ENCODE assay signal across 8 cellular contexts in genomic region chr15:63600001-63600645, GRCh38. TPM values are rescaled to one million over a fixed set of nuclear protein-coding genes. Genes with fewer than 3 reads are reported as not detected.
A peak's percentile ranks its signal among the peaks of the same experiment; 100 is the strongest.
DNase-seq lines count a peak whose midpoint lies in the region; ATAC-seq lines count a peak whose summit lies in the region.

No MANE protein-coding gene starts in this region.

- peak overlapping the region; percentile 73 to 94 (median 86) for H3K9ac ChIP-seq in skeletal muscle tissue (ENCODE audit: low read depth in 1 of 3, low read length in 3 of 3)

- peaks cover 0 to 2% (median 0%) of the 10 kb centered on the region in 3 donors for H3K36me3 ChIP-seq in skeletal muscle tissue (ENCODE audit: control insufficient read depth in 3 of 3, insufficient read depth in 3 of 3, low read length in 3 of 3)

- H3K36me3 Mint-ChIP-seq in activated naive CD4-positive, alpha-beta T cell treated with anti-CD3 and anti-CD28 coated beads, Interleukin-2, amount 50 U/mL, for 72 hours: peaks cover 0 to 1% of the 10 kb centered on the region in 2 donors

- H3K27ac ChIP-seq in skeletal muscle tissue (ENCODE audit: low read depth, low read length): peak overlapping the region; percentile 90

- peak; percentile 10 to 11 for ATAC-seq in activated naive CD4-positive, alpha-beta T cell treated with anti-CD3 and anti-CD28 coated beads, Interleukin-2, amount 50 U/mL, for 72 hours
- no peak for ATAC-seq in HG03520 (IDR thresholded peaks at IDR 0.05; ENCODE audit: unreplicated experiment)

- peak; percentile 60 for DNase-seq in NCI-H2171 treated with DMSO at 0.1 percent for 48 hours (lab: John Stamatoyannopoulos, UW)
- no peak for DNase-seq in NCI-H2171 (lab: John Stamatoyannopoulos, UW)
- DNase-seq in HuH-7.5 (ENCODE audit: low spot score): peak; percentile 40
- no peak for DNase-seq in activated naive CD4-positive, alpha-beta T cell treated with anti-CD3 and anti-CD28 coated beads, Interleukin-2, amount 50 U/mL, for 72 hours (ENCODE audit: low spot score in 2 of 2)
- DNase-seq in activated gamma-delta T cell treated with Interleukin-2 at 50 U/mL for 16 hours: no peak

- no peaks in the 10 kb centered on the region for H3K9me3 Mint-ChIP-seq in activated naive CD4-positive, alpha-beta T cell treated with anti-CD3 and anti-CD28 coated beads, Interleukin-2, amount 50 U/mL, for 72 hours

- H3K4me1 ChIP-seq in skeletal muscle tissue (ENCODE audit: control insufficient read depth in 3 of 3, insufficient read depth in 3 of 3, low read length in 3 of 3): peaks cover 56 to 64% (median 58%) of the 10 kb centered on the region in 3 donors

- H3K9me3 ChIP-seq in skeletal muscle tissue (ENCODE audit: control insufficient read depth in 3 of 3, low read length in 3 of 3): no peaks in the 10 kb centered on the region

- peak overlapping the region; percentile 67 for H3K4me3 ChIP-seq in iPS-11a (ENCODE audit: low read depth, low read length)
- H3K4me3 ChIP-seq in skeletal muscle tissue (ENCODE audit: low read length in 3 of 3): peak overlapping the region; percentile 86 to 90 (median 88)

- peak overlapping the region; percentile 85 to 91 for H3K27ac Mint-ChIP-seq in activated naive CD4-positive, alpha-beta T cell treated with anti-CD3 and anti-CD28 coated beads, Interleukin-2, amount 50 U/mL, for 72 hours

- H3K27me3 ChIP-seq in skeletal muscle tissue (ENCODE audit: control insufficient read depth in 3 of 3, insufficient read depth in 3 of 3, low read length in 3 of 3): no peaks in the 10 kb centered on the region

RNA-seq across cellular contexts. Expression of gene FBXL22, which starts 2.9 kb away (rescaled TPM):
- under 1 TPM; 0.30 to 0.80 TPM for total RNA-seq in activated naive CD4-positive, alpha-beta T cell treated with anti-CD3 and anti-CD28 coated beads, Interleukin-2, amount 50 U/mL, for 72 hours
- total RNA-seq in skeletal muscle tissue: 17.7 TPM

Comparison
In these comparisons a context has a peak if more than half of its experiments do, and no peak if none do; other contexts are left out.
1. DNase-seq: peak in NCI-H2171 treated with DMSO at 0.1 percent for 48 hours (single experiment) and HuH-7.5 (single experiment); none in NCI-H2171 (single experiment), activated naive CD4-positive, alpha-beta T cell treated with anti-CD3 and anti-CD28 coated beads, Interleukin-2, amount 50 U/mL, for 72 hours (0 of 2) and activated gamma-delta T cell treated with Interleukin-2 at 50 U/mL for 16 hours (single experiment).
2. RNA of gene FBXL22, which starts 2.9 kb away (total RNA-seq): 17.7 TPM in skeletal muscle tissue (single experiment); 0.30 to 0.80 TPM in activated naive CD4-positive, alpha-beta T cell treated with anti-CD3 and anti-CD28 coated beads, Interleukin-2, amount 50 U/mL, for 72 hours; every median in the first group is over 10 times any median in the second.